ENCODE assay signal across 13 cellular contexts in the genomic region with DNA sequence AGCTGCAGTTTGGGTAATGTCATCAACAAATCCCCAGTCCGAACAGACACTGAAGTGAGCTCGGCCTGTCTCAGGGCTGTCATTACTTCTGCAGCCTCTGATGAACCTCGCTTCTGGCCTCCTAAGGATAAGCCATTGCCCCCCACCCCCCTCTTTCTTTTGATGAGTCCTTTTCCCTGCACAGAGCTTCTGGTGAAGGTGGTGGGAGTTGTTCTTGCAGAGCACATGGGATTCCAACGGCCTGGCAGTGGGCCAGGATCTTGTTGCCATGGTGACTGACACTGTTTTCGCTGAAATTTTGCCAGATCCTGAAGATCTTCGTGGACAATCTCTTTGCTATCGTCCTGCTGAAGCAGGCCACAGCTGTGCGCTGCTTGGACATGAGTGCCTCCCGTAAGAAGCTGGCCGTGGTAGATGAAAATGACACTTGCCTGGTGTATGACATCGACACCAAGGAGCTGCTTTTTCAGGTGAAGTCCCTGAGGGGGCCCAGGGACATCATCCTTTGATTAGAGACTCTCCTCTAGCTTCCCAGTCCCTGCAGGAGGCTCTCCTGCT. TPM values are rescaled to one million over a fixed set of nuclear protein-coding genes. Genes with fewer than 3 reads are reported as not detected.
DNase-seq lines count a peak whose midpoint lies in the region; ATAC-seq and TF ChIP-seq lines count a peak whose summit lies in the region.
"Not testable (repeated sequence)": the region's sequence is repeated elsewhere in the genome, so short reads cannot be mapped to it uniquely, and the experiment has no call there.
"Had no signal": no experiment of that assay in that cellular context is flagged by ENCODE, and none has a peak within 500 bp of the region (broad histone marks: within the 10 kb centered on the region; RNA-seq: fewer than 3 reads in every experiment).

No MANE protein-coding gene starts in this region.

- ATAC-seq in psoas muscle: not testable (repeated sequence)

- peak; percentile 42 for DNase-seq in EH (ENCODE audit: low read depth)
- peak; percentile 77 for DNase-seq in SK-N-DZ (ENCODE audit: low spot score)
- peak in 38 of 61 donors; percentile 11 to 79 (median 48) for DNase-seq in caudate nucleus (lab: John Stamatoyannopoulos, UW)
- peak; percentile 45 for DNase-seq in fibroblast of villous mesenchyme (ENCODE audit: low read depth)
- peak; percentile 58 to 65 for DNase-seq in lung microvascular endothelial cell (ENCODE audit: low read depth in 2 of 2)
- DNase-seq in psoas muscle: peak in 1 of 2 donors; percentile 67
- not testable (repeated sequence) for DNase-seq in type B pancreatic cell (ENCODE audit: extremely low spot score, unreplicated experiment)

- H3K4me3 ChIP-seq in fibroblast of villous mesenchyme (ENCODE audit: low read depth, low read length); psoas muscle: not testable (repeated sequence)

- WGBS in psoas muscle, 3 donors: 41 to 46% (median 41%) methylated on average over 6 to 8 of the region's 11 CpGs

- H3K9me3 Mint-ChIP-seq in activated naive CD4-positive, alpha-beta T cell treated with anti-CD3 and anti-CD28 coated beads, Interleukin-2, amount 50 U/mL, for 24 hours; type B pancreatic cell: not testable (repeated sequence)

- intact Hi-C loops in psoas muscle (cut with DNase I): loop anchor here in 1 of 2 donors (5.0 kb wide), 1 partner anchor 39 kb away; the partner anchor contains the start of gene IFT122

- peak overlapping the region; percentile 50 for H3K27ac ChIP-seq in caudate nucleus (ENCODE audit: low read depth, low read length)
- H3K27ac ChIP-seq in psoas muscle: peak overlapping the region; percentile 50

- not testable (repeated sequence) for H3K9me3 ChIP-seq in psoas muscle

- peak overlapping the region; percentile 55 for H3K27ac Mint-ChIP-seq in activated naive CD4-positive, alpha-beta T cell treated with anti-CD3 and anti-CD28 coated beads, Interleukin-2, amount 50 U/mL, for 24 hours
- H3K27ac Mint-ChIP-seq in type B pancreatic cell: peak overlapping the region; percentile 40

- H3K27me3 Mint-ChIP-seq in activated naive CD4-positive, alpha-beta T cell treated with anti-CD3 and anti-CD28 coated beads, Interleukin-2, amount 50 U/mL, for 24 hours; type B pancreatic cell: not testable (repeated sequence)

- not testable (repeated sequence) for H3K4me1 ChIP-seq in psoas muscle

- H3K4me3 Mint-ChIP-seq in activated naive CD4-positive, alpha-beta T cell treated with anti-CD3 and anti-CD28 coated beads, Interleukin-2, amount 50 U/mL, for 24 hours; type B pancreatic cell: not testable (repeated sequence)

- not testable (repeated sequence) for H3K27me3 ChIP-seq in psoas muscle (ENCODE audit: insufficient read depth in 3 of 3, low read length in 2 of 3)

- H3K36me3 ChIP-seq in psoas muscle (ENCODE audit: insufficient read depth in 1 of 2, low read depth in 1 of 2): peaks cover 0 to 28% of the 10 kb centered on the region in 2 donors

- not testable (repeated sequence) for H3K36me3 Mint-ChIP-seq in activated naive CD4-positive, alpha-beta T cell treated with anti-CD3 and anti-CD28 coated beads, Interleukin-2, amount 50 U/mL, for 24 hours
- H3K36me3 Mint-ChIP-seq in type B pancreatic cell: peaks cover 18% of the 10 kb centered on the region

- peaks cover 19% of the 10 kb centered on the region for H3K4me1 Mint-ChIP-seq in activated naive CD4-positive, alpha-beta T cell treated with anti-CD3 and anti-CD28 coated beads, Interleukin-2, amount 50 U/mL, for 24 hours
- H3K4me1 Mint-ChIP-seq in type B pancreatic cell (ENCODE audit: unreplicated experiment): peaks cover 41% of the 10 kb centered on the region

- TF ChIP-seq CTCF in fibroblast of villous mesenchyme (IDR thresholded peaks at IDR 0.05; ENCODE audit: insufficient read depth, low read depth, low read length); psoas muscle (IDR thresholded peaks at IDR 0.05); type B pancreatic cell (conservative IDR thresholded peaks at IDR 0.05): not testable (repeated sequence)

RNA-seq across cellular contexts. Expression of gene IFT122, which starts 41.3 kb away (rescaled TPM):
- polyA plus RNA-seq in SK-N-DZ (2014; cell fraction: cytosol; rRNA removed): 13.9 and 17.5 TPM in 2 replicates
- polyA plus RNA-seq in SK-N-DZ (2014; cell fraction: nucleus; rRNA removed): 44.4 and 52.4 TPM in 2 replicates
- total RNA-seq in fibroblast of villous mesenchyme: 19.9 and 21.3 TPM in 2 replicates
- 23.5 and 37.9 TPM in 2 replicates for total RNA-seq in lung microvascular endothelial cell
- total RNA-seq in psoas muscle: 1 to 10 TPM; 4.5 to 7.3 (median 5.7) TPM
- polyA plus RNA-seq in psoas muscle: 1 to 10 TPM; 2.3 to 4.3 (median 3.2) TPM
- 16.9 and 41.6 TPM in 2 replicates for total RNA-seq in type B pancreatic cell (ENCODE audit: low replicate concordance)

RNA-seq across cellular contexts. Expression of gene MBD4, which starts 41.6 kb away (rescaled TPM):
- polyA plus RNA-seq in SK-N-DZ (2014; cell fraction: cytosol; rRNA removed): 26.7 and 31.4 TPM in 2 replicates
- polyA plus RNA-seq in SK-N-DZ (2014; cell fraction: nucleus; rRNA removed): 62.4 and 67.7 TPM in 2 replicates
- 30.0 and 32.0 TPM in 2 replicates for total RNA-seq in fibroblast of villous mesenchyme
- 16.3 and 28.8 TPM in 2 replicates for total RNA-seq in lung microvascular endothelial cell
- total RNA-seq in psoas muscle: 10 to 100 TPM; 16.0 to 23.1 (median 19.9) TPM
- polyA plus RNA-seq in psoas muscle: 10 to 100 TPM; 17.9 to 30.4 (median 18.1) TPM
- 22.6 and 28.6 TPM in 2 replicates for total RNA-seq in type B pancreatic cell (ENCODE audit: low replicate concordance)

RNA-seq across cellular contexts. Expression of gene RHO, which starts 47.1 kb away (rescaled TPM):
- not detected in 2 replicates for polyA plus RNA-seq in SK-N-DZ (2014; cell fraction: cytosol; rRNA removed)
- polyA plus RNA-seq in SK-N-DZ (2014; cell fraction: nucleus; rRNA removed): not detected in 2 replicates
- total RNA-seq in fibroblast of villous mesenchyme: not detected in 2 replicates
- total RNA-seq in lung microvascular endothelial cell: not detected in 2 replicates
- total RNA-seq in psoas muscle: not detected
- polyA plus RNA-seq in psoas muscle: under 1 TPM in 1 of 3 donors, not detected in 2; 0.01 TPM
- total RNA-seq in type B pancreatic cell (ENCODE audit: low replicate concordance): not detected in 2 replicates
- total RNA-seq: activated CD8-positive, alpha-beta T cell treated with anti-CD3 and anti-CD28 coated beads for 36 hours; Calu3; frontal cortex; mesenteric fat pad; osteocyte had no signal

RNA-seq across cellular contexts. Expression of gene EFCAB12, which starts 52.9 kb away (rescaled TPM):
- not detected in 2 replicates for polyA plus RNA-seq in SK-N-DZ (2014; cell fraction: cytosol; rRNA removed)
- 0.08 TPM in 1 of 2 replicates, not detected in the other for polyA plus RNA-seq in SK-N-DZ (2014; cell fraction: nucleus; rRNA removed)
- total RNA-seq in fibroblast of villous mesenchyme (not detected in 2 replicates), lung microvascular endothelial cell (under 0.01 TPM in 2 replicates), psoas muscle (not detected), type B pancreatic cell (ENCODE audit: low replicate concordance) (1.2 and 6.0 TPM in 2 replicates)
- polyA plus RNA-seq in psoas muscle: under 1 TPM in 2 of 3 donors, not detected in 1; 0.04 to 0.30 TPM
